24 cellular contexts compared by ENCODE assay signal in genomic region chr1:195849180-195849579, GRCh38.
"Had no signal": no experiment of that assay in that cellular context is flagged by ENCODE, and none has a peak within 500 bp of the region (broad histone marks: within the 10 kb centered on the region; RNA-seq: fewer than 3 reads in every experiment).

No MANE protein-coding gene starts in this region.

- H3K9me3 ChIP-seq: heart left ventricle, pancreas, suprapubic skin, thyroid gland, uterus had no signal

- H3K4me1 ChIP-seq: heart left ventricle, pancreas, suprapubic skin, thyroid gland, uterus had no signal

- H3K27me3 ChIP-seq: heart left ventricle, neural progenitor cell, pancreas, suprapubic skin, thyroid gland, uterus had no signal

- H3K4me1 Mint-ChIP-seq: stimulated activated effector memory CD8-positive, alpha-beta T cell treated with anti-CD3 and anti-CD28 coated beads, Interleukin-12 subunit alpha, Interleukin-12 subunit beta, amount 100 ng/mL, for 72 hours had no signal

- DNase-seq: effector CD4-positive, alpha-beta T cell; heart left ventricle; left colon; left ventricle myocardium superior; mesenchymal stem cell; midbrain; nucleus accumbens; pancreas; right cardiac atrium; stimulated activated CD4-positive, alpha-beta T cell treated with anti-CD3 and anti-CD28 coated beads, Interleukin-4, amount 100 ng/mL, for 1 hour; stimulated activated CD8-positive, alpha-beta memory T cell treated with anti-CD3 and anti-CD28 coated beads, Interleukin-4, amount 100 ng/mL, for 48 hours; stimulated activated naive CD8-positive, alpha-beta T cell treated with anti-CD3 and anti-CD28 coated beads, Interleukin-15, Interleukin-2, amounts not matched to agents 100 U/mL and 50 U/mL, for 24 hours; thyroid gland; uterus had no signal

- H3K27me3 Mint-ChIP-seq: natural killer cell treated with Interleukin-12 subunit alpha and Interleukin-12 subunit beta and Interleukin-15 and Interleukin-18, amount 100 ng/mL, for 72 hours; progenitor cell of endocrine pancreas; type B pancreatic cell had no signal

- H3K27ac Mint-ChIP-seq: natural killer cell treated with Interleukin-12 subunit alpha and Interleukin-12 subunit beta and Interleukin-15 and Interleukin-18, amount 100 ng/mL, for 72 hours; neural progenitor cell; stimulated activated effector memory CD8-positive, alpha-beta T cell treated with anti-CD3 and anti-CD28 coated beads, Interleukin-12 subunit alpha, Interleukin-12 subunit beta, amount 100 ng/mL, for 72 hours; type B pancreatic cell had no signal

- H3K36me3 Mint-ChIP-seq: natural killer cell treated with Interleukin-12 subunit alpha and Interleukin-12 subunit beta and Interleukin-15 and Interleukin-18, amount 100 ng/mL, for 72 hours; neural progenitor cell; stimulated activated effector memory CD8-positive, alpha-beta T cell treated with anti-CD3 and anti-CD28 coated beads, Interleukin-12 subunit alpha, Interleukin-12 subunit beta, amount 100 ng/mL, for 72 hours; type B pancreatic cell had no signal

- H3K4me3 Mint-ChIP-seq: natural killer cell treated with Interleukin-12 subunit alpha and Interleukin-12 subunit beta and Interleukin-15 and Interleukin-18, amount 100 ng/mL, for 72 hours; neural progenitor cell; stimulated activated effector memory CD8-positive, alpha-beta T cell treated with anti-CD3 and anti-CD28 coated beads, Interleukin-12 subunit alpha, Interleukin-12 subunit beta, amount 100 ng/mL, for 72 hours; type B pancreatic cell had no signal

- ATAC-seq: esophagus mucosa; heart left ventricle; left colon; left ventricle myocardium superior; natural killer cell treated with Interleukin-12 subunit alpha and Interleukin-12 subunit beta and Interleukin-15 and Interleukin-18, amount 100 ng/mL, for 72 hours; pancreas; right cardiac atrium; stimulated activated effector memory CD8-positive, alpha-beta T cell treated with anti-CD3 and anti-CD28 coated beads, Interleukin-12 subunit alpha, Interleukin-12 subunit beta, amount 100 ng/mL, for 72 hours; stimulated activated naive CD8-positive, alpha-beta T cell treated with anti-CD3 and anti-CD28 coated beads, Interleukin-15, Interleukin-2, amounts not matched to agents 100 U/mL and 50 U/mL, for 24 hours had no signal

- H3K9me3 Mint-ChIP-seq: neural progenitor cell, type B pancreatic cell had no signal

- H3K36me3 ChIP-seq: heart left ventricle, neural progenitor cell, pancreas, suprapubic skin, thyroid gland, uterus had no signal

- H3K9ac ChIP-seq: neural progenitor cell had no signal

- H3K4me2 ChIP-seq: neural progenitor cell had no signal

- H3K27ac ChIP-seq: coronary artery, heart left ventricle, neural progenitor cell, pancreas, suprapubic skin, thyroid gland, uterus had no signal

- H3K4me3 ChIP-seq: coronary artery, heart left ventricle, lung, neural progenitor cell, pancreas, smooth muscle cell, suprapubic skin, thyroid gland, uterus had no signal
